Comparison of ENCODE assay signal across 13 cellular contexts in the genomic region with DNA sequence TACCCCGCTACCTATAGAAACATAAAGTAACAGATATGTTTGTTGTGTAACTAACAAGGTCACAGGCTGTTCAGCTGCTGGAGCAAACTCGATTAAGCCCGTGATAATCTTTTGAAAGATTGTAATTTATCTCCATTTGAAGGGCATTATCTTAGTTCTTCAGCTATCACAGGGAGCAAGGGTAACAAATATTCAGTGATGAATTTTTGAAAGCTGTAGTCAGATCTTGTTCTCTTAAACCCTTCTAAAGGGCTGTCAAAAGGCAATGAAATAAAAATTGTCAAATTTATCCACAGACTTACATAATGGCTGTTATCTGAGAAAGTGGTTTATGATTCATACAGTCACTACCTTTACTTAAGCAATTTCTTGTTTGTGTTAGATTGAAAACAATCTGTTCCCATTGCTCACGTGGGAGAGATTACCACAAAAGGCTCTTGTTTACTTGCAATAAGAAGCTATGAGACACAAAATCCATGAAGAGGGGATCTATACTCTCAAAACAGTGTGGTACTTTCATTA.
DNase-seq lines count a peak whose midpoint lies in the region; ATAC-seq and TF ChIP-seq lines count a peak whose summit lies in the region.
"Had no signal": no experiment of that assay in that cellular context is flagged by ENCODE, and none has a peak within 500 bp of the region (broad histone marks: within the 10 kb centered on the region; RNA-seq: fewer than 3 reads in every experiment).

No MANE protein-coding gene starts in this region.

- H3K27ac Mint-ChIP-seq in IgD-negative memory B cell, result peak overlapping the region; percentile 28 to 88 (median 36)
- no peak overlapping the region for H3K27ac Mint-ChIP-seq in activated naive CD4-positive, alpha-beta T cell treated with anti-CD3 and anti-CD28 coated beads for 36 hours
- H3K27ac Mint-ChIP-seq: CD8-positive, alpha-beta T cell had no signal

- no peaks in the 10 kb centered on the region for H3K36me3 ChIP-seq in body of pancreas (replicated peaks in 1 of 2; ENCODE audit: insufficient read depth in 1 of 2, low read depth in 2 of 2)
- H3K36me3 ChIP-seq in mesenchymal stem cell (ENCODE audit: control insufficient read depth in 1 of 2, insufficient read depth in 2 of 2, low read depth in 1 of 2, low read length in 2 of 2), result no peaks in the 10 kb centered on the region
- H3K36me3 ChIP-seq: ovary had no signal

- TF ChIP-seq CTCF in body of pancreas (IDR thresholded peaks at IDR 0.05), result no peak

- no peak overlapping the region for H3K4me2 ChIP-seq in mesenchymal stem cell (ENCODE audit: low read length, poor library complexity, severe bottlenecking)

- peak overlapping the region in 3 of 4 donors; percentile 27 to 63 (median 45) for H3K27ac ChIP-seq in body of pancreas
- H3K27ac ChIP-seq in mesenchymal stem cell (ENCODE audit: low read length, poor library complexity, severe bottlenecking), result no peak overlapping the region
- H3K27ac ChIP-seq: ovary had no signal

- no peaks in the 10 kb centered on the region for H3K36me3 Mint-ChIP-seq in IgD-negative memory B cell
- H3K36me3 Mint-ChIP-seq in activated naive CD4-positive, alpha-beta T cell treated with anti-CD3 and anti-CD28 coated beads for 36 hours (ENCODE audit: low read depth), result no peaks in the 10 kb centered on the region
- H3K36me3 Mint-ChIP-seq: CD8-positive, alpha-beta T cell had no signal

- H3K27me3 ChIP-seq in body of pancreas, result no peaks in the 10 kb centered on the region
- H3K27me3 ChIP-seq in mesenchymal stem cell (ENCODE audit: control insufficient read depth in 1 of 2, insufficient read depth in 1 of 2, low read length in 2 of 2), result no peaks in the 10 kb centered on the region
- H3K27me3 ChIP-seq: ovary had no signal

- no peak overlapping the region for H4K91ac ChIP-seq in mesenchymal stem cell (ENCODE audit: low read length)

- no peak overlapping the region for H2BK15ac ChIP-seq in mesenchymal stem cell (ENCODE audit: low read depth, poor library complexity, severe bottlenecking)

- H3K14ac ChIP-seq in mesenchymal stem cell (ENCODE audit: low read length in 2 of 2), result no peak overlapping the region

- H3K27me3 Mint-ChIP-seq in IgD-negative memory B cell, result no peaks in the 10 kb centered on the region
- H3K27me3 Mint-ChIP-seq in activated naive CD4-positive, alpha-beta T cell treated with anti-CD3 and anti-CD28 coated beads for 36 hours (ENCODE audit: low read depth), result peaks cover 4% of the 10 kb centered on the region

- peak overlapping the region in 1 of 4 donors; percentile 40 for H3K4me3 Mint-ChIP-seq in IgD-negative memory B cell
- H3K4me3 Mint-ChIP-seq in activated naive CD4-positive, alpha-beta T cell treated with anti-CD3 and anti-CD28 coated beads for 36 hours, result no peak overlapping the region
- H3K4me3 Mint-ChIP-seq: CD8-positive, alpha-beta T cell had no signal

- H2BK5ac ChIP-seq in mesenchymal stem cell (ENCODE audit: low read depth, low read length, poor library complexity, severe bottlenecking), result no peak overlapping the region

- DNase-seq in AG08396 (ENCODE audit: low spot score) (peak; percentile 14), body of pancreas (peak in 2 of 4 donors; percentile 24 to 45), mesenchymal stem cell (peak; percentile 73)
- DNase-seq in activated naive CD4-positive, alpha-beta T cell treated with anti-CD3 and anti-CD28 coated beads for 36 hours, result no peak
- DNase-seq in activated naive CD4-positive, alpha-beta T cell (lab: John Stamatoyannopoulos, UW), result no peak
- DNase-seq: activated gamma-delta T cell treated with Interleukin-2 at 50 U/mL for 16 hours; CD8-positive, alpha-beta T cell; NCI-H1105; ovary; T1000 had no signal

- H2BK12ac ChIP-seq in mesenchymal stem cell (ENCODE audit: low read length in 2 of 2), result no peak overlapping the region

- no peak overlapping the region for H3K18ac ChIP-seq in mesenchymal stem cell (ENCODE audit: low read depth in 1 of 2, low read length in 2 of 2)

- no peak overlapping the region for H3K23ac ChIP-seq in mesenchymal stem cell (ENCODE audit: low read length in 2 of 2)

- no peak overlapping the region for H2BK120ac ChIP-seq in mesenchymal stem cell (ENCODE audit: low read depth, low read length)

- no peak overlapping the region for H3K9ac ChIP-seq in mesenchymal stem cell (ENCODE audit: low read length)

- H3K4me1 Mint-ChIP-seq in IgD-negative memory B cell, result peaks cover 13 to 15% (median 14%) of the 10 kb centered on the region in 3 donors
- H3K4me1 Mint-ChIP-seq in activated naive CD4-positive, alpha-beta T cell treated with anti-CD3 and anti-CD28 coated beads for 36 hours (ENCODE audit: low read depth), result no peaks in the 10 kb centered on the region

- H3K9me3 ChIP-seq in body of pancreas (no peaks in the 10 kb centered on the region), mesenchymal stem cell (ENCODE audit: control insufficient read depth, low read length) (no peaks in the 10 kb centered on the region)
- H3K9me3 ChIP-seq: ovary had no signal

- peaks cover 0 to 2% (median 0%) of the 10 kb centered on the region in 3 donors for H3K9me3 Mint-ChIP-seq in IgD-negative memory B cell
- H3K9me3 Mint-ChIP-seq in activated naive CD4-positive, alpha-beta T cell treated with anti-CD3 and anti-CD28 coated beads for 36 hours, result no peaks in the 10 kb centered on the region
- H3K9me3 Mint-ChIP-seq: CD8-positive, alpha-beta T cell had no signal

- no peaks in the 10 kb centered on the region for H3K79me1 ChIP-seq in mesenchymal stem cell (replicated peaks; ENCODE audit: low read length, poor library complexity, severe bottlenecking)

- no peak overlapping the region for H2AK5ac ChIP-seq in mesenchymal stem cell (ENCODE audit: low read length, severe bottlenecking)

- H3K4me1 ChIP-seq in body of pancreas (peaks cover 29% of the 10 kb centered on the region), mesenchymal stem cell (ENCODE audit: control insufficient read depth, insufficient read depth, low read depth, low read length) (no peaks in the 10 kb centered on the region)

- WGBS in body of pancreas, 2 donors, result 13 to 24% methylated on average over 4 of the region's 4 CpGs
- WGBS in mesenchymal stem cell, result 67% methylated on average over 2 of the region's 4 CpGs

- H4K8ac ChIP-seq in mesenchymal stem cell (ENCODE audit: low read length), result no peak overlapping the region

- H3K4me3 ChIP-seq in body of pancreas (no peak overlapping the region), mesenchymal stem cell (ENCODE audit: insufficient read depth in 1 of 2, low read depth in 1 of 2, low read length in 2 of 2) (no peak overlapping the region)
- H3K4me3 ChIP-seq: ovary had no signal

- intact Hi-C loops in body of pancreas (cut with DNase I), result no loop called here
- intact Hi-C loops in activated naive CD4-positive, alpha-beta T cell treated with anti-CD3 and anti-CD28 coated beads for 36 hours (cut with micrococcal nuclease), result no loop called here

- CTCF ChIA-PET in activated naive CD4-positive, alpha-beta T cell treated with anti-CD3 and anti-CD28 coated beads for 36 hours (lab: Charles Lee), result no interaction called here

- ATAC-seq in body of pancreas, result peak; percentile 95
- ATAC-seq in GM19463 (IDR thresholded peaks at IDR 0.05; ENCODE audit: unreplicated experiment), result no peak
- ATAC-seq in HG02588 (IDR thresholded peaks at IDR 0.05; ENCODE audit: unreplicated experiment), result no peak
- ATAC-seq: CD8-positive, alpha-beta T cell had no signal

- no peak overlapping the region for H2AFZ ChIP-seq in mesenchymal stem cell (ENCODE audit: low read depth, low read length)

- H3K4ac ChIP-seq in mesenchymal stem cell (ENCODE audit: low read depth in 1 of 2, low read length in 2 of 2), result no peak overlapping the region

- no peak for TF ChIP-seq POLR2A in body of pancreas (IDR thresholded peaks at IDR 0.05)

Comparison
In these comparisons a context has a peak if more than half of its experiments do, and no peak if none do; other contexts are left out.
1. DNase-seq: peak in AG08396 (single experiment) and mesenchymal stem cell (single experiment); none in activated naive CD4-positive, alpha-beta T cell treated with anti-CD3 and anti-CD28 coated beads for 36 hours (single experiment) and activated naive CD4-positive, alpha-beta T cell (0 of 4).